In the genomic region with DNA sequence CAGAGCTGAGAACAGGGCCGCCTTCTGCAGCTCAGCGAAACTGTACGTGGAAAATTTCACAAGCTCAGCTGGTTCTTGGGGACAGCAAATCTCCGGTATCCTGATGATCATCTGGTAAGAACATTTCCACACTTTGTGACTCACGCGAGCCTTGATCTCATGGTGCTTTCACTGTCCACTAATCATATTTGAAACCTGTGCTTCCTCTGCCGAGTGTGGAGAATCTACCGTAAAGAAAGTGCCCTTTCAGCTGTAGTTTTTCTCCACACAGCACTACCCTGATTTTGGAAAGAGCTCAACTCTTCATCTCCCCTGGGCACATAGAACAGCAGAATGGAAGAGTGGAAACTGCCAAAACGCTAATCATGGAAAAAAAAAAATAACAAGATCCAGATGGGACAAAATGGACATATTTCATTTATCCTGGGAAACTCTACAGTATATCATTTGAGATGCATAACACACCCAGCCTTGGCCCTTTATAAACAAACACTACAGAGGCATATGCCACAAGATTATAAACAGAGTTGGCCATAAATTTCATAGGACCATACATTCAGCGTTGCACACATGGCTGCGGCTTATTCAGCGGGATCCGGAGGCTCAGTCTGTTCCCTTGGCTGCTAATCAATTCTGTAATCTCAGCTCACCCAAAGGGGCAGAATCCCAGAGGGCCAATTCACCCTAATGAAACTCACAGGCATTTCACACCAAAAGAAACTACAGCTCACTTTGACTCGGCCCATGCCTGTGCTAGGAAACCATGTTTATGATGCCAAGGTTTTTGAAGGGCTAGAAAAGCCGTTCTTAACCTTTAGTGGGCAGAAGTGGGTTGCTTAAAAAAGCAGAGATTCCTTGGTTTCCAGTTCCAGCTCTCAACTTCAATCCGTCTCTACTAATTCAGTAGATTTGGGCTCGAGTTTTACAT, we compare ENCODE assay signal across 9 cellular contexts.
DNase-seq lines count a peak whose midpoint lies in the region; TF ChIP-seq lines count a peak whose summit lies in the region.
"Had no signal": no experiment of that assay in that cellular context is flagged by ENCODE, and none has a peak within 500 bp of the region (broad histone marks: within the 10 kb centered on the region; RNA-seq: fewer than 3 reads in every experiment).

No MANE protein-coding gene starts in this region.

- no peak overlapping the region for H3K27ac Mint-ChIP-seq in T-helper 2 cell treated with Interferon-gamma antibody and Interleukin-4, amounts not matched to agents 5 μg/mL and 100 μg/mL, for 36 hours

- H3K9me3 ChIP-seq in hepatocyte (ENCODE audit: low read depth), result no peaks in the 10 kb centered on the region
- no peaks in the 10 kb centered on the region for H3K9me3 ChIP-seq in tibial artery

- intact Hi-C loops in tibial artery (cut with DNase I; ENCODE audit: low total_unique reads), result no loop called here

- no peak overlapping the region for H2AFZ ChIP-seq in hepatocyte

- H3K36me3 ChIP-seq in hepatocyte (replicated peaks; ENCODE audit: insufficient read depth, low read depth), result no peaks in the 10 kb centered on the region
- H3K36me3 ChIP-seq in tibial artery, result no peaks in the 10 kb centered on the region

- peak overlapping the region; percentile 29 for H3K4me2 ChIP-seq in hepatocyte

- no peak overlapping the region for H3K4me3 Mint-ChIP-seq in T-helper 2 cell treated with Interferon-gamma antibody and Interleukin-4, amounts not matched to agents 5 μg/mL and 100 μg/mL, for 36 hours

- DNase-seq in HFF-Myc (ENCODE audit: extremely low read depth, low read depth) (peak; percentile 80), brain pericyte (ENCODE audit: low read depth, low spot score) (peak; percentile 53), hepatocyte (ENCODE audit: low spot score) (peak; percentile 77), tibial artery (peak; percentile 43 to 68), NCI-H146 (lab: John Stamatoyannopoulos, UW) (no peak), NCI-H226 (no peak)
- no peak for DNase-seq in activated CD4-positive, alpha-beta T cell treated with anti-CD3 and anti-CD28 coated beads, Interleukin-2, amount 50 U/mL, for 48 hours
- no peak for DNase-seq in T-helper 2 cell treated with Interferon-gamma antibody and Interleukin-4, amounts not matched to agents 5 μg/mL and 100 μg/mL, for 36 hours (ENCODE audit: low spot score)
- DNase-seq: foreskin keratinocyte had no signal

- peak overlapping the region; percentile 6 for H3K4me3 ChIP-seq in HFF-Myc (replicated peaks; ENCODE audit: low read depth, low read length)
- no peak overlapping the region for H3K4me3 ChIP-seq in hepatocyte
- H3K4me3 ChIP-seq in tibial artery, result peak overlapping the region; percentile 31 to 38

- H3K4me1 ChIP-seq in hepatocyte (ENCODE audit: insufficient read depth), result peaks cover 4% of the 10 kb centered on the region
- H3K4me1 ChIP-seq in tibial artery, result peaks cover 0 to 17% (median 2%) of the 10 kb centered on the region in 4 donors
- H3K4me1 ChIP-seq: foreskin keratinocyte had no signal

- no peaks in the 10 kb centered on the region for H3K79me2 ChIP-seq in hepatocyte

- TF ChIP-seq CTCF in HFF-Myc (IDR thresholded peaks at IDR 0.05; ENCODE audit: low read depth, low read length, missing control alignments), result peak; percentile 23
- TF ChIP-seq CTCF in hepatocyte (IDR thresholded peaks at IDR 0.05; ENCODE audit: poor library complexity), result peak; percentile 26
- TF ChIP-seq CTCF in tibial artery (IDR thresholded peaks at IDR 0.05), result no peak

- no peaks in the 10 kb centered on the region for H3K36me3 Mint-ChIP-seq in T-helper 2 cell treated with Interferon-gamma antibody and Interleukin-4, amounts not matched to agents 5 μg/mL and 100 μg/mL, for 36 hours (ENCODE audit: low read depth)

- no peaks in the 10 kb centered on the region for H3K9me2 ChIP-seq in hepatocyte (replicated peaks; ENCODE audit: insufficient read depth)

- peak overlapping the region; percentile 54 for H3K27ac ChIP-seq in hepatocyte
- peak overlapping the region; percentile 33 to 53 for H3K27ac ChIP-seq in tibial artery
- H3K27ac ChIP-seq: foreskin keratinocyte had no signal

- H3K4me1 Mint-ChIP-seq in T-helper 2 cell treated with Interferon-gamma antibody and Interleukin-4, amounts not matched to agents 5 μg/mL and 100 μg/mL, for 36 hours (ENCODE audit: low read depth), result no peaks in the 10 kb centered on the region

- no peaks in the 10 kb centered on the region for H3K27me3 ChIP-seq in hepatocyte
- no peaks in the 10 kb centered on the region for H3K27me3 ChIP-seq in tibial artery
- H3K27me3 ChIP-seq: foreskin keratinocyte had no signal

- H4K20me1 ChIP-seq in hepatocyte (ENCODE audit: insufficient read depth, poor library complexity, severe bottlenecking), result no peaks in the 10 kb centered on the region

- no peaks in the 10 kb centered on the region for H3K27me3 Mint-ChIP-seq in T-helper 2 cell treated with Interferon-gamma antibody and Interleukin-4, amounts not matched to agents 5 μg/mL and 100 μg/mL, for 36 hours (ENCODE audit: low read depth)

- H3K9me3 Mint-ChIP-seq in T-helper 2 cell treated with Interferon-gamma antibody and Interleukin-4, amounts not matched to agents 5 μg/mL and 100 μg/mL, for 36 hours, result peaks cover 11% of the 10 kb centered on the region

- WGBS in hepatocyte (ENCODE audit: low lambda C conversion rate, missing lambda C conversion rate), result 44% methylated on average over 17 of the region's 17 CpGs

Comparison
In these comparisons a context has a peak if more than half of its experiments do, and no peak if none do; other contexts are left out.
1. DNase-seq: peak in HFF-Myc (single experiment), brain pericyte (single experiment), hepatocyte (single experiment) and tibial artery (2 of 2); none in activated CD4-positive, alpha-beta T cell treated with anti-CD3 and anti-CD28 coated beads, Interleukin-2, amount 50 U/mL, for 48 hours (0 of 2), T-helper 2 cell treated with Interferon-gamma antibody and Interleukin-4, amounts not matched to agents 5 μg/mL and 100 μg/mL, for 36 hours (single experiment), NCI-H146 (single experiment) and NCI-H226 (single experiment).
2. CTCF ChIP-seq: peak in HFF-Myc (single experiment) and hepatocyte (single experiment); none in tibial artery (0 of 2).